ENCODE assay signal across 1 cellular context in genomic region chr15:82315519-82316246, GRCh38.
TF ChIP-seq lines count a peak whose summit lies in the region.

No MANE protein-coding gene starts in this region.

TF ChIP-seq in WTC11, 78 proteins besides CTCF, POLR2A, EP300 and RAD21 (continued from another document):
- no peak for TF ChIP-seq TEAD4 (CRISPR knock-in tag; IDR thresholded peaks at IDR 0.05)
- TF ChIP-seq CDX4 (CRISPR knock-in tag; IDR thresholded peaks at IDR 0.05; ENCODE audit: borderline replicate concordance), result no peak
- TF ChIP-seq ZMAT4 (CRISPR knock-in tag; IDR thresholded peaks at IDR 0.05), result no peak
- no peak for TF ChIP-seq ATF1 (CRISPR knock-in tag; IDR thresholded peaks at IDR 0.05)
- no peak for TF ChIP-seq NFYB (CRISPR knock-in tag; conservative IDR thresholded peaks at IDR 0.05; ENCODE audit: low read depth)
- no peak for TF ChIP-seq ZNF425 (CRISPR knock-in tag; conservative IDR thresholded peaks at IDR 0.05)
- no peak for TF ChIP-seq SMAD3 (CRISPR knock-in tag; IDR thresholded peaks at IDR 0.05; ENCODE audit: borderline replicate concordance)
- TF ChIP-seq ZNF416 (CRISPR knock-in tag; IDR thresholded peaks at IDR 0.05), result no peak
- no peak for TF ChIP-seq GRHL2 (CRISPR knock-in tag; IDR thresholded peaks at IDR 0.05; ENCODE audit: insufficient replicate concordance, severe bottlenecking)
